Comparison of ENCODE assay signal across 1 cellular context in genomic region chr3:170918715-170919114, GRCh38.
TF ChIP-seq lines count a peak whose summit lies in the region.

No MANE protein-coding gene starts in this region.

TF ChIP-seq in GM23338, 12 proteins besides CTCF, POLR2A, EP300 and RAD21 (continued from another document):
- TF ChIP-seq, protein P1, sequence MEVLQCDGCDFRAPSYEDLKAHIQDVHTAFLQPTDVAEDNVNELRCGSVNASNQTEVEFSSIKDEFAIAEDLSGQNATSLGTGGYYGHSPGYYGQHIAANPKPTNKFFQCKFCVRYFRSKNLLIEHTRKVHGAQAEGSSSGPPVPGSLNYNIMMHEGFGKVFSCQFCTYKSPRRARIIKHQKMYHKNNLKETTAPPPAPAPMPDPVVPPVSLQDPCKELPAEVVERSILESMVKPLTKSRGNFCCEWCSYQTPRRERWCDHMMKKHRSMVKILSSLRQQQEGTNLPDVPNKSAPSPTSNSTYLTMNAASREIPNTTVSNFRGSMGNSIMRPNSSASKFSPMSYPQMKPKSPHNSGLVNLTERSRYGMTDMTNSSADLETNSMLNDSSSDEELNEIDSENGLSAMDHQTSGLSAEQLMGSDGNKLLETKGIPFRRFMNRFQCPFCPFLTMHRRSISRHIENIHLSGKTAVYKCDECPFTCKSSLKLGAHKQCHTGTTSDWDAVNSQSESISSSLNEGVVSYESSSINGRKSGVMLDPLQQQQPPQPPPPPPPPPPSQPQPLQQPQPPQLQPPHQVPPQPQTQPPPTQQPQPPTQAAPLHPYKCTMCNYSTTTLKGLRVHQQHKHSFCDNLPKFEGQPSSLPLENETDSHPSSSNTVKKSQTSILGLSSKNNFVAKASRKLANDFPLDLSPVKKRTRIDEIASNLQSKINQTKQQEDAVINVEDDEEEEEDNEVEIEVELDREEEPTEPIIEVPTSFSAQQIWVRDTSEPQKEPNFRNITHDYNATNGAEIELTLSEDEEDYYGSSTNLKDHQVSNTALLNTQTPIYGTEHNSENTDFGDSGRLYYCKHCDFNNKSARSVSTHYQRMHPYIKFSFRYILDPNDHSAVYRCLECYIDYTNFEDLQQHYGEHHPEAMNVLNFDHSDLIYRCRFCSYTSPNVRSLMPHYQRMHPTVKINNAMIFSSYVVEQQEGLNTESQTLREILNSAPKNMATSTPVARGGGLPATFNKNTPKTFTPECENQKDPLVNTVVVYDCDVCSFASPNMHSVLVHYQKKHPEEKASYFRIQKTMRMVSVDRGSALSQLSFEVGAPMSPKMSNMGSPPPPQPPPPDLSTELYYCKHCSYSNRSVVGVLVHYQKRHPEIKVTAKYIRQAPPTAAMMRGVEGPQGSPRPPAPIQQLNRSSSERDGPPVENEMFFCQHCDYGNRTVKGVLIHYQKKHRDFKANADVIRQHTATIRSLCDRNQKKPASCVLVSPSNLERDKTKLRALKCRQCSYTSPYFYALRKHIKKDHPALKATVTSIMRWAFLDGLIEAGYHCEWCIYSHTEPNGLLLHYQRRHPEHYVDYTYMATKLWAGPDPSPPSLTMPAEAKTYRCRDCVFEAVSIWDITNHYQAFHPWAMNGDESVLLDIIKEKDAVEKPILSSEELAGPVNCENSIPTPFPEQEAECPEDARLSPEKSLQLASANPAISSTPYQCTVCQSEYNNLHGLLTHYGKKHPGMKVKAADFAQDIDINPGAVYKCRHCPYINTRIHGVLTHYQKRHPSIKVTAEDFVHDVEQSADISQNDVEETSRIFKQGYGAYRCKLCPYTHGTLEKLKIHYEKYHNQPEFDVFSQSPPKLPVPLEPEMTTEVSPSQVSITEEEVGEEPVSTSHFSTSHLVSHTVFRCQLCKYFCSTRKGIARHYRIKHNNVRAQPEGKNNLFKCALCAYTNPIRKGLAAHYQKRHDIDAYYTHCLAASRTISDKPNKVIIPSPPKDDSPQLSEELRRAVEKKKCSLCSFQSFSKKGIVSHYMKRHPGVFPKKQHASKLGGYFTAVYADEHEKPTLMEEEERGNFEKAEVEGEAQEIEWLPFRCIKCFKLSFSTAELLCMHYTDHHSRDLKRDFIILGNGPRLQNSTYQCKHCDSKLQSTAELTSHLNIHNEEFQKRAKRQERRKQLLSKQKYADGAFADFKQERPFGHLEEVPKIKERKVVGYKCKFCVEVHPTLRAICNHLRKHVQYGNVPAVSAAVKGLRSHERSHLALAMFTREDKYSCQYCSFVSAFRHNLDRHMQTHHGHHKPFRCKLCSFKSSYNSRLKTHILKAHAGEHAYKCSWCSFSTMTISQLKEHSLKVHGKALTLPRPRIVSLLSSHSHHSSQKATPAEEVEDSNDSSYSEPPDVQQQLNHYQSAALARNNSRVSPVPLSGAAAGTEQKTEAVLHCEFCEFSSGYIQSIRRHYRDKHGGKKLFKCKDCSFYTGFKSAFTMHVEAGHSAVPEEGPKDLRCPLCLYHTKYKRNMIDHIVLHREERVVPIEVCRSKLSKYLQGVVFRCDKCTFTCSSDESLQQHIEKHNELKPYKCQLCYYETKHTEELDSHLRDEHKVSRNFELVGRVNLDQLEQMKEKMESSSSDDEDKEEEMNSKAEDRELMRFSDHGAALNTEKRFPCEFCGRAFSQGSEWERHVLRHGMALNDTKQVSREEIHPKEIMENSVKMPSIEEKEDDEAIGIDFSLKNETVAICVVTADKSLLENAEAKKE (CRISPR knock-in tag; IDR thresholded peaks at IDR 0.05), result no peak
